In genomic region chr10:128036746-128037542, GRCh38 we compare ENCODE assay signal across 13 cellular contexts.
A peak's percentile ranks its signal among the peaks of the same experiment; 100 is the strongest.
DNase-seq lines count a peak whose midpoint lies in the region; ATAC-seq and TF ChIP-seq lines count a peak whose summit lies in the region.
"Had no signal": no experiment of that assay in that cellular context is flagged by ENCODE, and none has a peak within 500 bp of the region (broad histone marks: within the 10 kb centered on the region; RNA-seq: fewer than 3 reads in every experiment).

No MANE protein-coding gene starts in this region.

- H3K27me3 ChIP-seq in right lobe of liver: no peaks in the 10 kb centered on the region

- ATAC-seq in right lobe of liver: peak; percentile 74 to 95 (median 76)
- ATAC-seq in HG03139 (IDR thresholded peaks at IDR 0.05; ENCODE audit: unreplicated experiment): no peak
- ATAC-seq in HG02885 (IDR thresholded peaks at IDR 0.05; ENCODE audit: poor library complexity, unreplicated experiment): no peak
- ATAC-seq: activated naive CD8-positive, alpha-beta T cell treated with anti-CD3 and anti-CD28 coated beads, Interleukin-2, amount 50 U/mL, for 24 hours had no signal

- peak overlapping the region; percentile 46 for H3K27ac Mint-ChIP-seq in chondrocyte (ENCODE audit: unreplicated experiment)
- H3K27ac Mint-ChIP-seq: activated naive CD8-positive, alpha-beta T cell treated with anti-CD3 and anti-CD28 coated beads, Interleukin-2, amount 50 U/mL, for 24 hours had no signal

- DNase-seq in AG10803 (ENCODE audit: low read depth): peak; percentile 7
- peak; percentile 60 for DNase-seq in LHCN-M2 (ENCODE audit: low read depth)
- peak; percentile 53 for DNase-seq in chondrocyte (ENCODE audit: low spot score)
- peak in 1 of 3 donors; percentile 42 for DNase-seq in right lobe of liver
- no peak for DNase-seq in activated T-cell treated with anti-CD3 and anti-CD28 coated beads, Interleukin-2, amount 50 U/mL, for 1 hour
- no peak for DNase-seq in middle frontal gyrus (ENCODE audit: extremely low spot score, low spot score)
- DNase-seq: activated naive CD8-positive, alpha-beta T cell treated with anti-CD3 and anti-CD28 coated beads, Interleukin-2, amount 50 U/mL, for 24 hours; CD4-positive, CD25-positive, alpha-beta regulatory T cell; NCI-H2081 treated with DMSO at 0.1 percent for 48 hours; T-helper 9 cell had no signal

- TF ChIP-seq CTCF in AG10803 (conservative IDR thresholded peaks at IDR 0.05; ENCODE audit: low read length) (no peak), chondrocyte (IDR thresholded peaks at IDR 0.05) (no peak), right lobe of liver (IDR thresholded peaks at IDR 0.05) (no peak)

- WGBS in right lobe of liver (ENCODE audit: insufficient coverage, low coverage, low lambda C conversion rate, missing lambda C conversion rate): 60% methylated on average over 14 of the region's 14 CpGs

- no peaks in the 10 kb centered on the region for H3K9me3 Mint-ChIP-seq in chondrocyte (ENCODE audit: low read depth)
- H3K9me3 Mint-ChIP-seq: activated naive CD8-positive, alpha-beta T cell treated with anti-CD3 and anti-CD28 coated beads, Interleukin-2, amount 50 U/mL, for 24 hours had no signal

- no peaks in the 10 kb centered on the region for H3K27me3 Mint-ChIP-seq in chondrocyte (ENCODE audit: low read depth)
- H3K27me3 Mint-ChIP-seq: activated naive CD8-positive, alpha-beta T cell treated with anti-CD3 and anti-CD28 coated beads, Interleukin-2, amount 50 U/mL, for 24 hours; CD4-positive, CD25-positive, alpha-beta regulatory T cell had no signal

- no peaks in the 10 kb centered on the region for H3K9me3 ChIP-seq in right lobe of liver

- H3K36me3 Mint-ChIP-seq in chondrocyte (ENCODE audit: low read depth): peaks cover 2% of the 10 kb centered on the region
- H3K36me3 Mint-ChIP-seq: CD4-positive, CD25-positive, alpha-beta regulatory T cell had no signal

- no peak overlapping the region for H3K4me3 ChIP-seq in AG10803 (ENCODE audit: low read length)
- H3K4me3 ChIP-seq in right lobe of liver: no peak overlapping the region

- peaks cover 10% of the 10 kb centered on the region for H3K4me1 Mint-ChIP-seq in chondrocyte (ENCODE audit: low read depth)

- H3K27ac ChIP-seq in right lobe of liver: no peak overlapping the region
- H3K27ac ChIP-seq: epithelial cell of prostate had no signal

- intact Hi-C loops in right lobe of liver (cut with DNase I): no loop called here

- TF ChIP-seq POLR2A in right lobe of liver (IDR thresholded peaks at IDR 0.05): no peak

- H3K36me3 ChIP-seq in right lobe of liver: no peaks in the 10 kb centered on the region

- H3K4me3 Mint-ChIP-seq in chondrocyte (ENCODE audit: unreplicated experiment): no peak overlapping the region
- H3K4me3 Mint-ChIP-seq: activated naive CD8-positive, alpha-beta T cell treated with anti-CD3 and anti-CD28 coated beads, Interleukin-2, amount 50 U/mL, for 24 hours; CD4-positive, CD25-positive, alpha-beta regulatory T cell had no signal

- H3K4me1 ChIP-seq in right lobe of liver: no peaks in the 10 kb centered on the region

Comparison
In these comparisons a context has a peak if more than half of its experiments do, and no peak if none do; other contexts are left out.
1. DNase-seq: peak in AG10803 (single experiment), LHCN-M2 (single experiment) and chondrocyte (single experiment); none in activated T-cell treated with anti-CD3 and anti-CD28 coated beads, Interleukin-2, amount 50 U/mL, for 1 hour (single experiment) and middle frontal gyrus (single experiment).
2. ATAC-seq: peak in right lobe of liver (4 of 4); none in HG03139 (single experiment) and HG02885 (single experiment).